8 cellular contexts compared by ENCODE assay signal in genomic region chr12:6825398-6826124, GRCh38. TPM values are rescaled to one million over a fixed set of nuclear protein-coding genes. Genes with fewer than 3 reads are reported as not detected.
DNase-seq lines count a peak whose midpoint lies in the region; ATAC-seq and TF ChIP-seq lines count a peak whose summit lies in the region.

No MANE protein-coding gene starts in this region.

- DNase-seq in AG09309 (ENCODE audit: low read depth) = peak; percentile 39
- DNase-seq in GM20000 (ENCODE audit: low spot score) = peak; percentile 94
- peak; percentile 60 for DNase-seq in NCI-H2081 treated with DMSO at 0.1 percent for 48 hours (lab: John Stamatoyannopoulos, UW)
- DNase-seq in breast epithelium (ENCODE audit: low spot score in 2 of 2) = peak; percentile 75 to 89
- DNase-seq in iPS-NIHi11 (ENCODE audit: low spot score) = peak; percentile 85
- peak; percentile 65 to 88 for DNase-seq in stimulated activated CD4-positive, alpha-beta T cell treated with anti-CD3 and anti-CD28 coated beads, Interleukin-12 subunit alpha, Interleukin-12 subunit beta, amount 100 ng/mL, for 24 hours (ENCODE audit: low read depth in 2 of 2)

- intact Hi-C loops in breast epithelium (cut with DNase I; ENCODE audit: low total_unique reads) = loop anchor here (10.0 kb wide), 1 partner anchor 211 kb away; no protein-coding TSS in a partner anchor

- peaks cover 5 to 19% of the 10 kb centered on the region in 2 donors for H3K27me3 ChIP-seq in breast epithelium

- peak overlapping the region in 1 of 2 donors; percentile 8 for H3K27ac ChIP-seq in breast epithelium

- H3K36me3 ChIP-seq in breast epithelium = no peaks in the 10 kb centered on the region

- H3K4me1 ChIP-seq in breast epithelium = peaks cover 0 to 14% of the 10 kb centered on the region in 2 donors

- TF ChIP-seq POLR2A in breast epithelium (IDR thresholded peaks at IDR 0.05) = no peak

- no peak for ATAC-seq in GM21367 (IDR thresholded peaks at IDR 0.05; ENCODE audit: unreplicated experiment)

- H3K4me3 ChIP-seq in AG09309 (ENCODE audit: control insufficient read depth, low read depth, low read length) (peak overlapping the region; percentile 34), WI38 (ENCODE audit: low read depth, low read length) (0 out of 2 replicates have a peak overlapping the region, but pooled peaks have one; percentile 13), breast epithelium (peak overlapping the region in 2 of 3 donors; percentile 23 to 56)

- H3K9me3 ChIP-seq in breast epithelium = no peaks in the 10 kb centered on the region

- TF ChIP-seq CTCF in AG09309 (IDR thresholded peaks at IDR 0.05; ENCODE audit: control insufficient read depth, insufficient read depth, low read depth, low read length, missing control alignments) (peak; percentile 97), GM20000 (IDR thresholded peaks at IDR 0.05; ENCODE audit: extremely low read depth, missing control alignments) (peak; percentile 88), WI38 (IDR thresholded peaks at IDR 0.05; ENCODE audit: low read depth, low read length) (peak; percentile 91), breast epithelium (IDR thresholded peaks at IDR 0.05) (peak; percentile 90 to 92 (median 91))

RNA-seq across cellular contexts. Expression of gene P3H3, which starts 2.6 kb away (rescaled TPM):
- 10 to 100 TPM in 2 of 3 donors, 1 to 10 TPM in 1; 7.5 to 29.5 (median 10.1) TPM for total RNA-seq in breast epithelium

RNA-seq across cellular contexts. Expression of gene GPR162, which starts 3.9 kb away (rescaled TPM):
- 1 to 10 TPM; 2.6 to 4.2 (median 4.1) TPM for total RNA-seq in breast epithelium

RNA-seq across cellular contexts. Expression of gene GNB3, which starts 15.2 kb away (rescaled TPM):
- 1 to 10 TPM in 2 of 3 donors, under 1 TPM in 1; 0.80 to 3.3 (median 2.2) TPM for total RNA-seq in breast epithelium

RNA-seq across cellular contexts. Expression of gene CDCA3, which starts 25.5 kb away (rescaled TPM):
- 1 to 10 TPM in 2 of 3 donors, under 1 TPM in 1; 0.33 to 3.0 (median 1.8) TPM for total RNA-seq in breast epithelium

RNA-seq across cellular contexts. Expression of gene USP5, which starts 26.4 kb away (rescaled TPM):
- total RNA-seq in breast epithelium = 10 to 100 TPM; 32.6 to 52.8 (median 34.7) TPM

Comparison
In these comparisons a context has a peak if more than half of its experiments do, and no peak if none do; other contexts are left out.
1. DNase-seq: peak in every context shown above with its lines; median percentile 94 in GM20000; 85 in iPS-NIHi11; 82 in breast epithelium; 76 in stimulated activated CD4-positive, alpha-beta T cell treated with anti-CD3 and anti-CD28 coated beads, Interleukin-12 subunit alpha, Interleukin-12 subunit beta, amount 100 ng/mL, for 24 hours; 60 in NCI-H2081 treated with DMSO at 0.1 percent for 48 hours; 39 in AG09309.